In the genomic region with DNA sequence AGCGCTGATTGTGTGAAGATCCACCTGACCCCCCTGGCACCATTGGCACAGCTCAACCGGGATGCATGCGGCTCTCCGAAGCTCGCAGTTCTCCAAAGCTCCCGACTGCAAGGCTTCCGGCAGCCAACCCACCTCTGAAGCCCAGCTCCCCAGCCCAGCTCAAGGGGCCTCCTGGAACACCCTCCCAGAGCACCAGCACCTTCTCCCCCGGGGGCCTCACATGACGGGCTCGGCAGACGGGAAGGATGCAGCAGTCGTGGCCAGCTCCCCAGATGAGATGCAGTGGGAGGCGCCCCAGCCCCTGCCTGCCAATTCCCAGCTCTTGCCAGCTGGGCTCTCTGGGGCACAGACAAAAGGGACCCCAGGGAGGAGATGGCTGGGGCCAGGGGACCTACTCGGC, we compare ENCODE assay signal across 19 cellular contexts.
DNase-seq lines count a peak whose midpoint lies in the region; ATAC-seq lines count a peak whose summit lies in the region.
"Had no signal": no experiment of that assay in that cellular context is flagged by ENCODE, and none has a peak within 500 bp of the region (broad histone marks: within the 10 kb centered on the region; RNA-seq: fewer than 3 reads in every experiment).

No MANE protein-coding gene starts in this region.

- no peak overlapping the region for H3K4me3 ChIP-seq in HUES48 (ENCODE audit: low read depth, low read length)
- H3K4me3 ChIP-seq in right cardiac atrium (ENCODE audit: low read length): no peak overlapping the region
- H3K4me3 ChIP-seq: GM23248, PC-9, SJSA1, tibial nerve had no signal

- H3K9me3 ChIP-seq in HUES48 (ENCODE audit: control insufficient read depth, insufficient read depth, low read length) (no peaks in the 10 kb centered on the region), right cardiac atrium (ENCODE audit: control insufficient read depth, low read length) (no peaks in the 10 kb centered on the region)

- DNase-seq in NCI-H69 (lab: John Stamatoyannopoulos, UW) (peak; percentile 22), right cardiac atrium (peak in 2 of 3 donors; percentile 52 to 75), retina (peak; percentile 55), DMS53 (lab: John Stamatoyannopoulos, UW) (no peak), CD1c-positive myeloid dendritic cell (ENCODE audit: extremely low spot score) (no peak), NOMO-1 treated with dmso at 0.1 percent for 144 hours (lab: John Stamatoyannopoulos, UW; ENCODE audit: unreplicated experiment) (no peak)
- DNase-seq: activated CD4-positive, alpha-beta T cell treated with anti-CD3 and anti-CD28 coated beads, Interleukin-2, amount 50 U/mL, for 48 hours; activated naive CD4-positive, alpha-beta T cell treated with anti-CD3 and anti-CD28 coated beads for 36 hours; Calu3; cortex of kidney; GM23248; Karpas-422; NCI-H1105; PC-9; stimulated activated naive CD4-positive, alpha-beta T cell; T-helper 2 cell had no signal

- no peak for ATAC-seq in right cardiac atrium

- H3K27ac ChIP-seq in HUES48 (ENCODE audit: low read depth, low read length): peak overlapping the region; percentile 3
- H3K27ac ChIP-seq in right cardiac atrium (ENCODE audit: low read length): no peak overlapping the region
- H3K27ac ChIP-seq: GM23248, PC-9 had no signal

- intact Hi-C loops in right cardiac atrium (cut with DNase I): no loop called here

- H3K36me3 ChIP-seq in HUES48 (ENCODE audit: control insufficient read depth, insufficient read depth, low read length): peaks cover 29% of the 10 kb centered on the region
- H3K36me3 ChIP-seq: SJSA1 had no signal

- H3K4me1 ChIP-seq in HUES48 (ENCODE audit: control insufficient read depth, insufficient read depth, low read length): peaks cover 33% of the 10 kb centered on the region
- H3K4me1 ChIP-seq in right cardiac atrium (ENCODE audit: control insufficient read depth, insufficient read depth, low read length): peaks cover 10% of the 10 kb centered on the region

- no peak overlapping the region for H3K9ac ChIP-seq in HUES48 (ENCODE audit: low read depth, low read length)
- H3K9ac ChIP-seq: GM23248 had no signal

- no peaks in the 10 kb centered on the region for H3K27me3 ChIP-seq in HUES48 (ENCODE audit: control insufficient read depth, insufficient read depth, low read length)
- H3K27me3 ChIP-seq in right cardiac atrium (ENCODE audit: control insufficient read depth, insufficient read depth): no peaks in the 10 kb centered on the region
- H3K27me3 ChIP-seq: SJSA1, tibial nerve had no signal

- 45% methylated on average over 14 of the region's 14 CpGs for WGBS in right cardiac atrium

Comparison
In these comparisons a context has a peak if more than half of its experiments do, and no peak if none do; other contexts are left out.
1. DNase-seq: peak in NCI-H69 (single experiment), right cardiac atrium (2 of 3) and retina (single experiment); none in DMS53 (single experiment), CD1c-positive myeloid dendritic cell (single experiment) and NOMO-1 treated with dmso at 0.1 percent for 144 hours (single experiment).